Comparison of ENCODE assay signal across 12 cellular contexts in genomic region chr3:30343861-30344260, GRCh38.
DNase-seq lines count a peak whose midpoint lies in the region; FAIRE-seq and TF ChIP-seq lines count a peak whose summit lies in the region.
"Had no signal": no experiment of that assay in that cellular context is flagged by ENCODE, and none has a peak within 500 bp of the region (broad histone marks: within the 10 kb centered on the region; RNA-seq: fewer than 3 reads in every experiment).

No MANE protein-coding gene starts in this region.

- POLR2A ChIA-PET in endothelial cell of umbilical vein (lab: Charles Lee) (interaction anchor here (0.7 to 1.2 kb wide), 4 partner anchors 57 to 348 kb away, joined by 3 to 4 read pairs (median 3); no protein-coding TSS in a partner anchor), RWPE1 (lab: Yijun Ruan, JAX; ENCODE audit: low non-redundant PET) (no interaction called here)

- dilution Hi-C loops in endothelial cell of umbilical vein (cut with MboI; ENCODE audit: extremely low pct_ligation_motif_present, low sequenced_read_pairs), result loop anchor here (25.0 kb wide), 1 partner anchor 268 kb away; the partner anchor contains the start of gene TGFBR2

- H3K27ac ChIP-seq in endothelial cell of umbilical vein (ENCODE audit: insufficient read depth, low read depth, low read length), result peak overlapping the region; percentile 98
- H3K27ac ChIP-seq in RWPE1, result no peak overlapping the region
- H3K27ac ChIP-seq: BLaER1, Peyer's patch had no signal

- CTCF ChIA-PET in endothelial cell of umbilical vein (lab: Charles Lee) (interaction anchor here (0.9 to 2.8 kb wide), 7 partner anchors 9 to 315 kb away, joined by 3 to 18 read pairs (median 4); partner anchors contain the start of gene TGFBR2), RWPE1 (lab: Yijun Ruan, JAX) (interaction anchor here (0.6 kb wide), 1 partner anchor 348 kb away, joined by 3 read pairs; no protein-coding TSS in a partner anchor)

- intact Hi-C loops in endothelial cell of umbilical vein (cut with micrococcal nuclease), result loop anchor here (1.0 to 5.0 kb wide), 14 partner anchors 52 to 587 kb away; partner anchors contain the start of gene TGFBR2

- FAIRE-seq in H54 (lab: Jason Lieb, UNC) (peak; percentile 69), endothelial cell of umbilical vein (lab: Jason Lieb, UNC) (no peak)
- FAIRE-seq: K562 had no signal

- no peak overlapping the region for H2AFZ ChIP-seq in endothelial cell of umbilical vein (ENCODE audit: low read depth, low read length)

- no peaks in the 10 kb centered on the region for H3K27me3 ChIP-seq in endothelial cell of umbilical vein (ENCODE audit: control insufficient read depth in 2 of 2, insufficient read depth in 2 of 2, low read length in 2 of 2)
- H3K27me3 ChIP-seq: BLaER1, Peyer's patch had no signal

- peak overlapping the region; percentile 71 for H3K4me2 ChIP-seq in endothelial cell of umbilical vein (ENCODE audit: insufficient read depth, low read length)
- H3K4me2 ChIP-seq: BLaER1 had no signal

- no peaks in the 10 kb centered on the region for H3K36me3 ChIP-seq in endothelial cell of umbilical vein (ENCODE audit: control insufficient read depth in 2 of 2, extremely low read depth in 1 of 2, insufficient read depth in 2 of 2, low read length in 2 of 2)
- H3K36me3 ChIP-seq: BLaER1, Peyer's patch had no signal

- peak overlapping the region; percentile 89 for H3K9ac ChIP-seq in endothelial cell of umbilical vein (replicated peaks; ENCODE audit: extremely low read depth, insufficient read depth, low read length)
- H3K9ac ChIP-seq: BLaER1 had no signal

- TF ChIP-seq CTCF in endothelial cell of umbilical vein (IDR thresholded peaks at IDR 0.05; ENCODE audit: extremely low read depth in 1 of 2, insufficient read depth in 1 of 2, low read depth in 1 of 2, low read length in 2 of 2) (no peak), RWPE1 (conservative IDR thresholded peaks at IDR 0.05; ENCODE audit: low read depth) (no peak)

- H3K9me3 ChIP-seq in endothelial cell of umbilical vein (replicated peaks; ENCODE audit: control insufficient read depth, insufficient read depth, low read length), result no peaks in the 10 kb centered on the region
- H3K9me3 ChIP-seq: BLaER1, Peyer's patch had no signal

- no peaks in the 10 kb centered on the region for H3K79me2 ChIP-seq in endothelial cell of umbilical vein (ENCODE audit: control insufficient read depth, insufficient read depth, low read length)

- TSS peak; percentile 8 for BruUV-seq in endothelial cell of umbilical vein (replicated peaks; lab: Mats Ljungman, UMichigan)

- no peaks in the 10 kb centered on the region for H3K9me1 ChIP-seq in endothelial cell of umbilical vein (replicated peaks; ENCODE audit: control insufficient read depth, extremely low read depth, insufficient read depth, low read length)

- no peak for DNase-seq in H54 (ENCODE audit: insufficient read length, low spot score)
- DNase-seq in LHCN-M2 (ENCODE audit: low read depth), result peak; percentile 26
- no peak for DNase-seq in endothelial cell of umbilical vein (ENCODE audit: low read depth, low spot score)
- DNase-seq in renal cortical epithelial cell (ENCODE audit: low read depth), result peak; percentile 83
- DNase-seq in RWPE1 (ENCODE audit: low spot score), result no peak
- DNase-seq in GF-D8 (lab: John Stamatoyannopoulos, UW), result no peak
- DNase-seq in mesenteric fat pad (ENCODE audit: low spot score), result no peak
- DNase-seq: CD8-positive, alpha-beta memory T cell; NCI-H1694 treated with DMSO at 0.1 percent for 48 hours; Peyer's patch had no signal

- no peaks in the 10 kb centered on the region for H4K20me1 ChIP-seq in endothelial cell of umbilical vein (replicated peaks; ENCODE audit: control insufficient read depth, extremely low read depth, insufficient read depth, low read length)
- H4K20me1 ChIP-seq: BLaER1 had no signal

- no peak overlapping the region for H3K4me3 ChIP-seq in endothelial cell of umbilical vein (replicated peaks in 1 of 3; ENCODE audit: insufficient read depth in 1 of 3, low read depth in 1 of 3, low read length in 3 of 3)
- H3K4me3 ChIP-seq: BLaER1, K562, Peyer's patch had no signal

- TF ChIP-seq POLR2A in H54 (IDR thresholded peaks at IDR 0.05; ENCODE audit: low read depth, low read length) (no peak), endothelial cell of umbilical vein (IDR thresholded peaks at IDR 0.05; ENCODE audit: low read depth, low read length) (no peak)

- H3K4me1 ChIP-seq in endothelial cell of umbilical vein (ENCODE audit: control insufficient read depth, extremely low read depth, insufficient read depth, low read length), result peaks cover 76% of the 10 kb centered on the region
- H3K4me1 ChIP-seq: BLaER1, Peyer's patch had no signal

TF ChIP-seq in endothelial cell of umbilical vein, 7 proteins besides CTCF, POLR2A, EP300 and RAD21:
- TF ChIP-seq FOS (IDR thresholded peaks at IDR 0.05; ENCODE audit: borderline replicate concordance, insufficient read depth, low read length) (no peak), EZH2 (IDR thresholded peaks at IDR 0.05; ENCODE audit: borderline replicate concordance, low read depth, low read length, severe bottlenecking) (no peak), JUN (IDR thresholded peaks at IDR 0.05; ENCODE audit: borderline replicate concordance, insufficient read depth, insufficient read length, low read depth) (no peak), POLR2AphosphoS5 (IDR thresholded peaks at IDR 0.05; ENCODE audit: insufficient read depth, low read depth, low read length) (no peak), MYC (IDR thresholded peaks at IDR 0.05; ENCODE audit: low read depth, low read length) (no peak), MAX (IDR thresholded peaks at IDR 0.05; ENCODE audit: insufficient read depth, insufficient read length) (no peak), GATA2 (IDR thresholded peaks at IDR 0.05; ENCODE audit: insufficient read depth, insufficient read length, low read depth, low read length) (no peak)

Comparison
In these comparisons a context has a peak if more than half of its experiments do, and no peak if none do; other contexts are left out.
1. DNase-seq: peak in LHCN-M2 (single experiment) and renal cortical epithelial cell (single experiment); none in H54 (single experiment), endothelial cell of umbilical vein (single experiment), RWPE1 (single experiment), GF-D8 (single experiment) and mesenteric fat pad (single experiment).